20 cellular contexts compared by ENCODE assay signal in the genomic region with DNA sequence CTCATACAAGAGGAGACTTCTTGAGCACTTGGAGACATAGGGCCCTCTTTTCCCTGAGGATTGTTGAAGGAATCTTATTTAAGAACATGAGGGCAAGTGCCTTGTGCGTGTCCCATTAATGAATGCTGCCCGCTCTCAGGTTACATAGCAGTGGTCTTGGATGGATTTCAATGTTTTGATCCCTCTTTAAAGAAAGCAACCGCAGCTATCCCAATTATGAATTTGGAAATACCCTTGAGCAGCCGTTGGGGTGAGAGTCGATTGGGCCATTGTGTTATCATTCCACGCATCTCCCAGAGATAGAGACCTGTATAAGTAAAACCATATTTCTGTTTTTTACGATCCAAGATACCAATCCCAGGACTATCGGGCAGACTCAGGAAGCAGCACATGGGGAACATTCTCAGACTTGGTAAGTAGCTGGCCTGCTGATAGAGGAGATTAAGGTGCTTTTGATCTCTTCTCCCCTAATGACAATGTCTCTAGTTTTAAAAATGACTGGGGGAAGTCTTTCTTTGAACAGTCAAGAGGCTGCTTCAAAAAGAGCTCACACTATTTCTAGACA.
"Had no signal": no experiment of that assay in that cellular context is flagged by ENCODE, and none has a peak within 500 bp of the region (broad histone marks: within the 10 kb centered on the region; RNA-seq: fewer than 3 reads in every experiment).

No MANE protein-coding gene starts in this region.

- H3K27ac ChIP-seq: brain microvascular endothelial cell, colonic mucosa, gastroesophageal sphincter, heart left ventricle, left ventricle myocardium inferior, right lobe of liver, spleen, thoracic aorta, upper lobe of left lung had no signal

- H3K36me3 ChIP-seq: brain microvascular endothelial cell, colonic mucosa, gastroesophageal sphincter, heart left ventricle, left ventricle myocardium inferior, right lobe of liver, spleen, thoracic aorta, upper lobe of left lung had no signal

- H3K4me3 ChIP-seq: colonic mucosa, gastroesophageal sphincter, heart left ventricle, left ventricle myocardium inferior, right lobe of liver, spleen, thoracic aorta, upper lobe of left lung had no signal

- H3K4me1 ChIP-seq: colonic mucosa, heart left ventricle, left ventricle myocardium inferior, right lobe of liver, spleen, upper lobe of left lung had no signal

- H3K27me3 ChIP-seq: brain microvascular endothelial cell, colonic mucosa, gastroesophageal sphincter, heart left ventricle, right lobe of liver, spleen, upper lobe of left lung had no signal

- H3K4me3 Mint-ChIP-seq: activated CD4-positive, alpha-beta T cell treated with anti-CD3 and anti-CD28 coated beads, Interleukin-2, amount 10 ng/mL, durations not matched to agents 7 days and 5 days; activated naive CD8-positive, alpha-beta T cell treated with anti-CD3 and anti-CD28 coated beads, Interleukin-2, amount 10 ng/mL, durations not matched to agents 7 days and 5 days; central memory CD8-positive, alpha-beta T cell; naive B cell; stimulated activated memory B cell treated with anti-CD40 and anti-IgM and Interleukin-4, amounts not matched to agents 10 μg/mL and 1 μg/mL and 100 μg/mL, for 72 hours had no signal

- ATAC-seq: activated CD4-positive, CD25-positive, alpha-beta regulatory T cell treated with anti-CD3 and anti-CD28 coated beads, Interleukin-2, amount 50 U/mL, for 24 hours; gastroesophageal sphincter; heart left ventricle; right lobe of liver; stimulated activated memory B cell treated with anti-CD40 and anti-IgM and Interleukin-4, amounts not matched to agents 10 μg/mL and 1 μg/mL and 100 μg/mL, for 72 hours had no signal

- H3K4me1 Mint-ChIP-seq: activated CD4-positive, alpha-beta T cell treated with anti-CD3 and anti-CD28 coated beads, Interleukin-2, amount 10 ng/mL, durations not matched to agents 7 days and 5 days; activated naive CD8-positive, alpha-beta T cell treated with anti-CD3 and anti-CD28 coated beads, Interleukin-2, amount 10 ng/mL, durations not matched to agents 7 days and 5 days; central memory CD8-positive, alpha-beta T cell; naive B cell; stimulated activated memory B cell treated with anti-CD40 and anti-IgM and Interleukin-4, amounts not matched to agents 10 μg/mL and 1 μg/mL and 100 μg/mL, for 72 hours had no signal

- H3K27ac Mint-ChIP-seq: activated CD4-positive, alpha-beta T cell treated with anti-CD3 and anti-CD28 coated beads, Interleukin-2, amount 10 ng/mL, durations not matched to agents 7 days and 5 days; activated naive CD8-positive, alpha-beta T cell treated with anti-CD3 and anti-CD28 coated beads, Interleukin-2, amount 10 ng/mL, durations not matched to agents 7 days and 5 days; naive B cell; stimulated activated memory B cell treated with anti-CD40 and anti-IgM and Interleukin-4, amounts not matched to agents 10 μg/mL and 1 μg/mL and 100 μg/mL, for 72 hours had no signal

- DNase-seq: activated CD4-positive, alpha-beta T cell treated with anti-CD3 and anti-CD28 coated beads, Interleukin-2, amount 10 ng/mL, durations not matched to agents 7 days and 5 days; activated naive CD4-positive, alpha-beta T cell; amygdala; brain microvascular endothelial cell; colonic mucosa; heart left ventricle; kidney glomerular epithelial cell; left ventricle myocardium inferior; naive B cell; right lobe of liver; spleen; stimulated activated CD4-positive, alpha-beta T cell treated with anti-CD3 and anti-CD28 coated beads, Interleukin-4, amount 100 ng/mL, for 4 hours; T1000; upper lobe of left lung had no signal

- H3K36me3 Mint-ChIP-seq: activated naive CD8-positive, alpha-beta T cell treated with anti-CD3 and anti-CD28 coated beads, Interleukin-2, amount 10 ng/mL, durations not matched to agents 7 days and 5 days; naive B cell; stimulated activated memory B cell treated with anti-CD40 and anti-IgM and Interleukin-4, amounts not matched to agents 10 μg/mL and 1 μg/mL and 100 μg/mL, for 72 hours had no signal

- H3K9me3 Mint-ChIP-seq: activated CD4-positive, alpha-beta T cell treated with anti-CD3 and anti-CD28 coated beads, Interleukin-2, amount 10 ng/mL, durations not matched to agents 7 days and 5 days had no signal

- H3K9me3 ChIP-seq: colonic mucosa, gastroesophageal sphincter, heart left ventricle, left ventricle myocardium inferior, right lobe of liver, thoracic aorta, upper lobe of left lung had no signal
